ENCODE assay signal across 1 cellular context in the genomic region with DNA sequence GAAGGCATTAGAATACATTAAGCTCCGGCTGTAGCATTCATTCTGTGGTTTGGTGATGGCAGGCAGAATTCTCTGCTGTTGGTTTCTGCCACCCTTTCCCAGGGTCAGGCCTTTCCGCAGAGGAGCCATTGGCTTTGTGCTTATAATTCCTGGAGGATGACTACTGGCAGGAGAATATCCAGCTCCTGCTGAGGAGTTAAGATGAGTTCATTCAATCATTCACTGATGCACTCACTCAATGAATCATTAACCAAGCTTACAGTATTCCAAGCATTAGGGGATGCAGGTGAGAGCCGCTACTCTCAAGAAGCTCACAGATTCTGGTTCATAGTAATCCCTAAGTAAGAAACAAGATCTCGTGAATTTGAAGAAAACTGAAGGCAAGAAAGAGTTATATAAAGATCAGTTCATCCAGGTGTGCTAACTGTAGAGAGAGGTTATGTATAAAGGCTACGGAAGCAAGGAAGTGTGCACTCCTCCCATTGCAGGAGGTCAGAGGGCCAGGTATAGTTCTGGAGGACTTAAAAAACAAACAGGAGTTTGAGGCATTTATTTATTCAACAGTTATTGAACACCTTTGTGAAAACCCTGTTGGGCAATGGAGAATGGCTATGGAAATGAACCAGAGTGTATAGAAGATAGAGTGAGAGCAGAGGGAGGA.
TF ChIP-seq lines count a peak whose summit lies in the region.

No MANE protein-coding gene starts in this region.

TF ChIP-seq in HepG2, 621 proteins besides CTCF, POLR2A, EP300 and RAD21 (continued from another document and continues in another):
- TF ChIP-seq, protein P1, sequence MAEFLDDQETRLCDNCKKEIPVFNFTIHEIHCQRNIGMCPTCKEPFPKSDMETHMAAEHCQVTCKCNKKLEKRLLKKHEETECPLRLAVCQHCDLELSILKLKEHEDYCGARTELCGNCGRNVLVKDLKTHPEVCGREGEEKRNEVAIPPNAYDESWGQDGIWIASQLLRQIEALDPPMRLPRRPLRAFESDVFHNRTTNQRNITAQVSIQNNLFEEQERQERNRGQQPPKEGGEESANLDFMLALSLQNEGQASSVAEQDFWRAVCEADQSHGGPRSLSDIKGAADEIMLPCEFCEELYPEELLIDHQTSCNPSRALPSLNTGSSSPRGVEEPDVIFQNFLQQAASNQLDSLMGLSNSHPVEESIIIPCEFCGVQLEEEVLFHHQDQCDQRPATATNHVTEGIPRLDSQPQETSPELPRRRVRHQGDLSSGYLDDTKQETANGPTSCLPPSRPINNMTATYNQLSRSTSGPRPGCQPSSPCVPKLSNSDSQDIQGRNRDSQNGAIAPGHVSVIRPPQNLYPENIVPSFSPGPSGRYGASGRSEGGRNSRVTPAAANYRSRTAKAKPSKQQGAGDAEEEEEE (CRISPR knock-in tag; IDR thresholded peaks at IDR 0.05; ENCODE audit: borderline replicate concordance), result no peak
- TF ChIP-seq, protein P2, sequence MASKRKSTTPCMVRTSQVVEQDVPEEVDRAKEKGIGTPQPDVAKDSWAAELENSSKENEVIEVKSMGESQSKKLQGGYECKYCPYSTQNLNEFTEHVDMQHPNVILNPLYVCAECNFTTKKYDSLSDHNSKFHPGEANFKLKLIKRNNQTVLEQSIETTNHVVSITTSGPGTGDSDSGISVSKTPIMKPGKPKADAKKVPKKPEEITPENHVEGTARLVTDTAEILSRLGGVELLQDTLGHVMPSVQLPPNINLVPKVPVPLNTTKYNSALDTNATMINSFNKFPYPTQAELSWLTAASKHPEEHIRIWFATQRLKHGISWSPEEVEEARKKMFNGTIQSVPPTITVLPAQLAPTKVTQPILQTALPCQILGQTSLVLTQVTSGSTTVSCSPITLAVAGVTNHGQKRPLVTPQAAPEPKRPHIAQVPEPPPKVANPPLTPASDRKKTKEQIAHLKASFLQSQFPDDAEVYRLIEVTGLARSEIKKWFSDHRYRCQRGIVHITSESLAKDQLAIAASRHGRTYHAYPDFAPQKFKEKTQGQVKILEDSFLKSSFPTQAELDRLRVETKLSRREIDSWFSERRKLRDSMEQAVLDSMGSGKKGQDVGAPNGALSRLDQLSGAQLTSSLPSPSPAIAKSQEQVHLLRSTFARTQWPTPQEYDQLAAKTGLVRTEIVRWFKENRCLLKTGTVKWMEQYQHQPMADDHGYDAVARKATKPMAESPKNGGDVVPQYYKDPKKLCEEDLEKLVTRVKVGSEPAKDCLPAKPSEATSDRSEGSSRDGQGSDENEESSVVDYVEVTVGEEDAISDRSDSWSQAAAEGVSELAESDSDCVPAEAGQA (IDR thresholded peaks at IDR 0.05; ENCODE audit: low read depth), result no peak
- TF ChIP-seq, protein P2 (CRISPR knock-in tag; IDR thresholded peaks at IDR 0.05; ENCODE audit: borderline replicate concordance), result no peak
- TF ChIP-seq FOXJ3 (CRISPR knock-in tag; IDR thresholded peaks at IDR 0.05; ENCODE audit: borderline replicate concordance) (no peak), IKZF1 (IDR thresholded peaks at IDR 0.05) (no peak), ZNF546 (CRISPR knock-in tag; conservative IDR thresholded peaks at IDR 0.05) (no peak), ZFP41 (CRISPR knock-in tag; IDR thresholded peaks at IDR 0.05; ENCODE audit: borderline replicate concordance) (no peak), PAWR (CRISPR knock-in tag; IDR thresholded peaks at IDR 0.05; ENCODE audit: borderline replicate concordance) (no peak), ZNF724P (CRISPR knock-in tag; IDR thresholded peaks at IDR 0.05; ENCODE audit: borderline replicate concordance) (no peak), POLR2AphosphoS2 (IDR thresholded peaks at IDR 0.05; ENCODE audit: low read depth, low read length) (no peak), ETV6 (CRISPR knock-in tag; conservative IDR thresholded peaks at IDR 0.05) (no peak), ZNF788 (CRISPR knock-in tag; IDR thresholded peaks at IDR 0.05; ENCODE audit: borderline replicate concordance) (no peak), HNRNPLL (IDR thresholded peaks at IDR 0.05; ENCODE audit: low read depth, low read length, poor library complexity, severe bottlenecking) (no peak), ZNF264 (CRISPR knock-in tag; IDR thresholded peaks at IDR 0.05) (no peak), KLF11 (CRISPR knock-in tag; IDR thresholded peaks at IDR 0.05) (no peak), TCF7 (IDR thresholded peaks at IDR 0.05; ENCODE audit: low read depth) (0 out of 2 replicates have a peak, but pooled peaks have one; percentile 10), ZNF780A (CRISPR knock-in tag; IDR thresholded peaks at IDR 0.05) (no peak), TBX3 (IDR thresholded peaks at IDR 0.05; ENCODE audit: borderline replicate concordance) (peak; percentile 43; the same call in 1 of the 2 replicates), TAF15 (IDR thresholded peaks at IDR 0.05; ENCODE audit: low read depth, low read length, poor library complexity, severe bottlenecking) (no peak), SRSF4 (IDR thresholded peaks at IDR 0.05; ENCODE audit: low read depth, low read length, poor library complexity, severe bottlenecking) (no peak), KDM6A (CRISPR knock-in tag; IDR thresholded peaks at IDR 0.05; ENCODE audit: low read depth) (peak; percentile 29; the same call in 1 of the 2 replicates), ZMYM4 (CRISPR knock-in tag; IDR thresholded peaks at IDR 0.05) (peak; percentile 11; the same call in 1 of the 2 replicates)
- TF ChIP-seq, protein P3, sequence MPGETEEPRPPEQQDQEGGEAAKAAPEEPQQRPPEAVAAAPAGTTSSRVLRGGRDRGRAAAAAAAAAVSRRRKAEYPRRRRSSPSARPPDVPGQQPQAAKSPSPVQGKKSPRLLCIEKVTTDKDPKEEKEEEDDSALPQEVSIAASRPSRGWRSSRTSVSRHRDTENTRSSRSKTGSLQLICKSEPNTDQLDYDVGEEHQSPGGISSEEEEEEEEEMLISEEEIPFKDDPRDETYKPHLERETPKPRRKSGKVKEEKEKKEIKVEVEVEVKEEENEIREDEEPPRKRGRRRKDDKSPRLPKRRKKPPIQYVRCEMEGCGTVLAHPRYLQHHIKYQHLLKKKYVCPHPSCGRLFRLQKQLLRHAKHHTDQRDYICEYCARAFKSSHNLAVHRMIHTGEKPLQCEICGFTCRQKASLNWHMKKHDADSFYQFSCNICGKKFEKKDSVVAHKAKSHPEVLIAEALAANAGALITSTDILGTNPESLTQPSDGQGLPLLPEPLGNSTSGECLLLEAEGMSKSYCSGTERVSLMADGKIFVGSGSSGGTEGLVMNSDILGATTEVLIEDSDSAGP (CRISPR knock-in tag; IDR thresholded peaks at IDR 0.05; ENCODE audit: borderline replicate concordance), result no peak
- TF ChIP-seq, protein P4, sequence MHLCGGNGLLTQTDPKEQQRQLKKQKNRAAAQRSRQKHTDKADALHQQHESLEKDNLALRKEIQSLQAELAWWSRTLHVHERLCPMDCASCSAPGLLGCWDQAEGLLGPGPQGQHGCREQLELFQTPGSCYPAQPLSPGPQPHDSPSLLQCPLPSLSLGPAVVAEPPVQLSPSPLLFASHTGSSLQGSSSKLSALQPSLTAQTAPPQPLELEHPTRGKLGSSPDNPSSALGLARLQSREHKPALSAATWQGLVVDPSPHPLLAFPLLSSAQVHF (CRISPR knock-in tag; IDR thresholded peaks at IDR 0.05), result no peak
- TF ChIP-seq, protein P5, sequence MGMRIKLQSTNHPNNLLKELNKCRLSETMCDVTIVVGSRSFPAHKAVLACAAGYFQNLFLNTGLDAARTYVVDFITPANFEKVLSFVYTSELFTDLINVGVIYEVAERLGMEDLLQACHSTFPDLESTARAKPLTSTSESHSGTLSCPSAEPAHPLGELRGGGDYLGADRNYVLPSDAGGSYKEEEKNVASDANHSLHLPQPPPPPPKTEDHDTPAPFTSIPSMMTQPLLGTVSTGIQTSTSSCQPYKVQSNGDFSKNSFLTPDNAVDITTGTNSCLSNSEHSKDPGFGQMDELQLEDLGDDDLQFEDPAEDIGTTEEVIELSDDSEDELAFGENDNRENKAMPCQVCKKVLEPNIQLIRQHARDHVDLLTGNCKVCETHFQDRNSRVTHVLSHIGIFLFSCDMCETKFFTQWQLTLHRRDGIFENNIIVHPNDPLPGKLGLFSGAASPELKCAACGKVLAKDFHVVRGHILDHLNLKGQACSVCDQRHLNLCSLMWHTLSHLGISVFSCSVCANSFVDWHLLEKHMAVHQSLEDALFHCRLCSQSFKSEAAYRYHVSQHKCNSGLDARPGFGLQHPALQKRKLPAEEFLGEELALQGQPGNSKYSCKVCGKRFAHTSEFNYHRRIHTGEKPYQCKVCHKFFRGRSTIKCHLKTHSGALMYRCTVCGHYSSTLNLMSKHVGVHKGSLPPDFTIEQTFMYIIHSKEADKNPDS (CRISPR knock-in tag; IDR thresholded peaks at IDR 0.05), result no peak
- TF ChIP-seq, protein P6, sequence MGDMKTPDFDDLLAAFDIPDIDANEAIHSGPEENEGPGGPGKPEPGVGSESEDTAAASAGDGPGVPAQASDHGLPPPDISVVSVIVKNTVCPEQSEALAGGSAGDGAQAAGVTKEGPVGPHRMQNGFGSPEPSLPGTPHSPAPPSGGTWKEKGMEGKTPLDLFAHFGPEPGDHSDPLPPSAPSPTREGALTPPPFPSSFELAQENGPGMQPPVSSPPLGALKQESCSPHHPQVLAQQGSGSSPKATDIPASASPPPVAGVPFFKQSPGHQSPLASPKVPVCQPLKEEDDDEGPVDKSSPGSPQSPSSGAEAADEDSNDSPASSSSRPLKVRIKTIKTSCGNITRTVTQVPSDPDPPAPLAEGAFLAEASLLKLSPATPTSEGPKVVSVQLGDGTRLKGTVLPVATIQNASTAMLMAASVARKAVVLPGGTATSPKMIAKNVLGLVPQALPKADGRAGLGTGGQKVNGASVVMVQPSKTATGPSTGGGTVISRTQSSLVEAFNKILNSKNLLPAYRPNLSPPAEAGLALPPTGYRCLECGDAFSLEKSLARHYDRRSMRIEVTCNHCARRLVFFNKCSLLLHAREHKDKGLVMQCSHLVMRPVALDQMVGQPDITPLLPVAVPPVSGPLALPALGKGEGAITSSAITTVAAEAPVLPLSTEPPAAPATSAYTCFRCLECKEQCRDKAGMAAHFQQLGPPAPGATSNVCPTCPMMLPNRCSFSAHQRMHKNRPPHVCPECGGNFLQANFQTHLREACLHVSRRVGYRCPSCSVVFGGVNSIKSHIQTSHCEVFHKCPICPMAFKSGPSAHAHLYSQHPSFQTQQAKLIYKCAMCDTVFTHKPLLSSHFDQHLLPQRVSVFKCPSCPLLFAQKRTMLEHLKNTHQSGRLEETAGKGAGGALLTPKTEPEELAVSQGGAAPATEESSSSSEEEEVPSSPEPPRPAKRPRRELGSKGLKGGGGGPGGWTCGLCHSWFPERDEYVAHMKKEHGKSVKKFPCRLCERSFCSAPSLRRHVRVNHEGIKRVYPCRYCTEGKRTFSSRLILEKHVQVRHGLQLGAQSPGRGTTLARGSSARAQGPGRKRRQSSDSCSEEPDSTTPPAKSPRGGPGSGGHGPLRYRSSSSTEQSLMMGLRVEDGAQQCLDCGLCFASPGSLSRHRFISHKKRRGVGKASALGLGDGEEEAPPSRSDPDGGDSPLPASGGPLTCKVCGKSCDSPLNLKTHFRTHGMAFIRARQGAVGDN (CRISPR knock-in tag; IDR thresholded peaks at IDR 0.05), result no peak
- TF ChIP-seq, protein P7, sequence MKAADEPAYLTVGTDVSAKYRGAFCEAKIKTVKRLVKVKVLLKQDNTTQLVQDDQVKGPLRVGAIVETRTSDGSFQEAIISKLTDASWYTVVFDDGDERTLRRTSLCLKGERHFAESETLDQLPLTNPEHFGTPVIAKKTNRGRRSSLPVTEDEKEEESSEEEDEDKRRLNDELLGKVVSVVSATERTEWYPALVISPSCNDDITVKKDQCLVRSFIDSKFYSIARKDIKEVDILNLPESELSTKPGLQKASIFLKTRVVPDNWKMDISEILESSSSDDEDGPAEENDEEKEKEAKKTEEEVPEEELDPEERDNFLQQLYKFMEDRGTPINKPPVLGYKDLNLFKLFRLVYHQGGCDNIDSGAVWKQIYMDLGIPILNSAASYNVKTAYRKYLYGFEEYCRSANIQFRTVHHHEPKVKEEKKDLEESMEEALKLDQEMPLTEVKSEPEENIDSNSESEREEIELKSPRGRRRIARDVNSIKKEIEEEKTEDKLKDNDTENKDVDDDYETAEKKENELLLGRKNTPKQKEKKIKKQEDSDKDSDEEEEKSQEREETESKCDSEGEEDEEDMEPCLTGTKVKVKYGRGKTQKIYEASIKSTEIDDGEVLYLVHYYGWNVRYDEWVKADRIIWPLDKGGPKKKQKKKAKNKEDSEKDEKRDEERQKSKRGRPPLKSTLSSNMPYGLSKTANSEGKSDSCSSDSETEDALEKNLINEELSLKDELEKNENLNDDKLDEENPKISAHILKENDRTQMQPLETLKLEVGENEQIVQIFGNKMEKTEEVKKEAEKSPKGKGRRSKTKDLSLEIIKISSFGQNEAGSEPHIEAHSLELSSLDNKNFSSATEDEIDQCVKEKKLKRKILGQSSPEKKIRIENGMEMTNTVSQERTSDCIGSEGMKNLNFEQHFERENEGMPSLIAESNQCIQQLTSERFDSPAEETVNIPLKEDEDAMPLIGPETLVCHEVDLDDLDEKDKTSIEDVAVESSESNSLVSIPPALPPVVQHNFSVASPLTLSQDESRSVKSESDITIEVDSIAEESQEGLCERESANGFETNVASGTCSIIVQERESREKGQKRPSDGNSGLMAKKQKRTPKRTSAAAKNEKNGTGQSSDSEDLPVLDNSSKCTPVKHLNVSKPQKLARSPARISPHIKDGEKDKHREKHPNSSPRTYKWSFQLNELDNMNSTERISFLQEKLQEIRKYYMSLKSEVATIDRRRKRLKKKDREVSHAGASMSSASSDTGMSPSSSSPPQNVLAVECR (CRISPR knock-in tag; IDR thresholded peaks at IDR 0.05; ENCODE audit: borderline replicate concordance), result no peak
- TF ChIP-seq, protein P8, sequence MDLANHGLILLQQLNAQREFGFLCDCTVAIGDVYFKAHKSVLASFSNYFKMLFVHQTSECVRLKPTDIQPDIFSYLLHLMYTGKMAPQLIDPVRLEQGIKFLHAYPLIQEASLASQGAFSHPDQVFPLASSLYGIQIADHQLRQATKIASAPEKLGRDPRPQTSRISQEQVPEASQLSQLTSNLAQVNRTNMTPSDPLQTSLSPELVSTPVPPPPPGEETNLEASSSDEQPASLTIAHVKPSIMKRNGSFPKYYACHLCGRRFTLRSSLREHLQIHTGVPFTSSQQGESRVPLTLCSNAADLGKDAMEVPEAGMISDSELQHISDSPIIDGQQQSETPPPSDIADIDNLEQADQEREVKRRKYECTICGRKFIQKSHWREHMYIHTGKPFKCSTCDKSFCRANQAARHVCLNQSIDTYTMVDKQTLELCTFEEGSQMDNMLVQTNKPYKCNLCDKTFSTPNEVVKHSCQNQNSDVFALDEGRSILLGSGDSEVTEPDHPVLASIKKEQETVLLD (CRISPR knock-in tag; IDR thresholded peaks at IDR 0.05; ENCODE audit: low read depth), result no peak
